In genomic region chr15:28597471-28597870, GRCh38 we compare ENCODE assay signal across 7 cellular contexts. TPM values are rescaled to one million over a fixed set of nuclear protein-coding genes. Genes with fewer than 3 reads are reported as not detected.
"Had no signal": no experiment of that assay in that cellular context is flagged by ENCODE, and none has a peak within 500 bp of the region (broad histone marks: within the 10 kb centered on the region; RNA-seq: fewer than 3 reads in every experiment).

No MANE protein-coding gene starts in this region.

RNA-seq across cellular contexts. Expression of gene GOLGA6L25, which starts 44.1 kb away (rescaled TPM):
- total RNA-seq: GM23248, GM23338, H1, H4, H7, H9, HFFc6 had no signal
- polyA plus RNA-seq: GM23248, GM23338, H1 had no signal
